Comparison of ENCODE assay signal across 5 cellular contexts in the genomic region with DNA sequence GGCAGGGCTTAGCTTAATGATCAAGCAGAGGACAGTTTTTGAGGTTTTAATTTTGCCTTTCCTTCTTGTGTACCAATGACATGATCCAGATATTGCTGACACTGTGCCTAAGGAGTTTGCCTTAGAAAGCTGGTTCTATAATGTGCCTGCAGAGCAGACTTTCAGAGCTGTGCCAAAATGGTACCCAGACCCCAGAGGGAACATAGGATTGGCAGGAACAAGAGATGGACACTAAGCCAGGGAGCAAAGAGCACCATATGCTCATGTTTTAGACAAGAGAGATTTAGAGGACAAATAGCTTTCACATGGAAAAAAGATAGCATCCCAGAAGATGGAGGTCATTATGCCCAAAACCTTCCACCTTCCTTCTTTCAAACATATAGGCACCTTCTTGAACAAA.
"Had no signal": no experiment of that assay in that cellular context is flagged by ENCODE, and none has a peak within 500 bp of the region (broad histone marks: within the 10 kb centered on the region; RNA-seq: fewer than 3 reads in every experiment).

No MANE protein-coding gene starts in this region.

- H3K4me3 Mint-ChIP-seq: H9, IgD-negative memory B cell had no signal

- H3K27me3 Mint-ChIP-seq: IgD-negative memory B cell had no signal

- H3K36me3 Mint-ChIP-seq: IgD-negative memory B cell had no signal

- H3K27ac Mint-ChIP-seq: H9, IgD-negative memory B cell had no signal

- H3K27ac ChIP-seq: GM23248 had no signal

- H3K4me3 ChIP-seq: GM23248 had no signal

- H3K9ac ChIP-seq: GM23248 had no signal

- H3K4me1 Mint-ChIP-seq: IgD-negative memory B cell had no signal

- H3K9me3 Mint-ChIP-seq: H9 had no signal

- H2AFZ ChIP-seq: GM23248 had no signal

- DNase-seq: GM23248, H9, HCEC 1CT, KBM-7 had no signal
